In genomic region chr6:1599469-1599868, GRCh38 we compare ENCODE assay signal across 22 cellular contexts. TPM values are rescaled to one million over a fixed set of nuclear protein-coding genes. Genes with fewer than 3 reads are reported as not detected.
A peak's percentile ranks its signal among the peaks of the same experiment; 100 is the strongest.
DNase-seq lines count a peak whose midpoint lies in the region; ATAC-seq, FAIRE-seq and TF ChIP-seq lines count a peak whose summit lies in the region.
"Had no signal": no experiment of that assay in that cellular context is flagged by ENCODE, and none has a peak within 500 bp of the region (broad histone marks: within the 10 kb centered on the region; RNA-seq: fewer than 3 reads in every experiment).

No MANE protein-coding gene starts in this region.

- TF ChIP-seq POLR2A in K562 (conservative IDR thresholded peaks at IDR 0.05), result no peak

- TF ChIP-seq RAD21 in K562 (CRISPR knock-in tag; conservative IDR thresholded peaks at IDR 0.05 in 1 of 2, IDR thresholded peaks at IDR 0.05 in 1 of 2), result peak in 1 of 2 experiments; percentile 13; a peak in 1 of 4 replicates

- H4K20me1 ChIP-seq in K562 (replicated peaks; ENCODE audit: control insufficient read depth, insufficient read depth, low read length), result peaks cover 18% of the 10 kb centered on the region; the same call in 1 of the 2 replicates

- in situ Hi-C loops in K562 (cut with MboI), result loop anchor here (10.0 kb wide), 1 partner anchor 755 kb away; no protein-coding TSS in a partner anchor

- H3K4me3 ChIP-seq in HEK293 (ENCODE audit: low read depth, low read length), result no peak overlapping the region
- no peak overlapping the region for H3K4me3 ChIP-seq in K562
- H3K4me3 ChIP-seq in BE2C (ENCODE audit: low read depth, low read length), result no peak overlapping the region
- H3K4me3 ChIP-seq: BLaER1 treated with 17β-estradiol and CSF1 and Interleukin-3, amounts not matched to agents 10 nM and 100 nM; GM12878; GM23248 had no signal

- no peak for ATAC-seq in K562
- ATAC-seq: GM12878 had no signal

- intact Hi-C loops in K562 (cut with micrococcal nuclease), result loop anchor here (5.0 kb wide), 2 partner anchors 443 to 1143 kb away; no protein-coding TSS in a partner anchor
- intact Hi-C loops in posterior vena cava (cut with DNase I), result loop anchor here in 1 of 2 donors (5.0 kb wide), 2 partner anchors 1038 to 1148 kb away; no protein-coding TSS in a partner anchor

- H3K27me3 ChIP-seq in K562 (ENCODE audit: control insufficient read depth in 2 of 2, insufficient read depth in 2 of 2, low read length in 2 of 2) (peaks cover 58 to 83% of the 10 kb centered on the region in 2 experiments), BE2C (peaks cover 22% of the 10 kb centered on the region)

- H3K9me3 ChIP-seq in HEK293 (ENCODE audit: control insufficient read depth, insufficient read depth, low read depth, low read length) (no peaks in the 10 kb centered on the region), K562 (replicated peaks; ENCODE audit: control insufficient read depth, insufficient read depth, low read depth, low read length) (no peaks in the 10 kb centered on the region), BE2C (no peaks in the 10 kb centered on the region)
- H3K9me3 ChIP-seq: BLaER1 treated with 17β-estradiol and CSF1 and Interleukin-3, amounts not matched to agents 10 nM and 100 nM had no signal

- no peak for DNase-seq in K562 (ENCODE audit: extremely low read depth in 1 of 4, low spot score in 3 of 4)
- peak; percentile 40 for DNase-seq in posterior vena cava (ENCODE audit: low spot score)
- DNase-seq in urothelium cell line (ENCODE audit: low spot score), result no peak
- DNase-seq in activated CD4-positive, CD25-positive, alpha-beta regulatory T cell treated with anti-CD3 and anti-CD28 coated beads, Interleukin-2, amount 50 U/mL, for 72 hours, result no peak
- no peak for DNase-seq in BE2C
- DNase-seq: CD4-positive, alpha-beta T cell; CD8-positive, alpha-beta memory T cell; DMS 273 treated with DMSO at 0.1 percent for 48 hours; DMS79; EL; GDM1; GM23248; HCEC 1CT had no signal

- H3K4me2 ChIP-seq in K562 (ENCODE audit: insufficient read depth, low read length), result no peak overlapping the region
- H3K4me2 ChIP-seq: BLaER1 treated with 17β-estradiol and CSF1 and Interleukin-3, amounts not matched to agents 10 nM and 100 nM had no signal

- BruUV-seq in K562 (replicated peaks; lab: Mats Ljungman, UMichigan), result no TSS peak

- no peaks in the 10 kb centered on the region for H3K79me2 ChIP-seq in K562 (ENCODE audit: control insufficient read depth, insufficient read depth, low read length)

- no peak for TF ChIP-seq EP300 in K562 (IDR thresholded peaks at IDR 0.05; ENCODE audit: low read length)

- FAIRE-seq in K562 (lab: Jason Lieb, UNC) (no peak), urothelium cell line (lab: Jason Lieb, UNC) (no peak)
- FAIRE-seq: A204.1, D721Med, GM12878, GM19239, H1 had no signal

- peak overlapping the region; percentile 90; the same call in 1 of the 2 replicates for H3K27ac ChIP-seq in HEK293 (ENCODE audit: extremely low read depth, low read depth, low read length)
- H3K27ac ChIP-seq in K562 (ENCODE audit: extremely low read depth, low read depth, low read length), result no peak overlapping the region
- H3K27ac ChIP-seq: 22Rv1; BLaER1 treated with 17β-estradiol and CSF1 and Interleukin-3, amounts not matched to agents 10 nM and 100 nM; GM23248 had no signal

- no peaks in the 10 kb centered on the region for H3K36me3 ChIP-seq in HEK293 (ENCODE audit: control insufficient read depth in 2 of 2, insufficient read depth in 1 of 2, low read length in 2 of 2)
- no peaks in the 10 kb centered on the region for H3K36me3 ChIP-seq in K562 (ENCODE audit: control insufficient read depth, insufficient read depth, low read length)
- H3K36me3 ChIP-seq in BE2C, result no peaks in the 10 kb centered on the region
- H3K36me3 ChIP-seq: BLaER1 treated with 17β-estradiol and CSF1 and Interleukin-3, amounts not matched to agents 10 nM and 100 nM had no signal

- no peak for TF ChIP-seq CTCF in HEK293 (tag by site-specific recombination; IDR thresholded peaks at IDR 0.05)
- no peak for TF ChIP-seq CTCF in K562 (IDR thresholded peaks at IDR 0.05 in 2 of 3, conservative IDR thresholded peaks at IDR 0.05 in 1 of 3; ENCODE audit: insufficient read depth in 2 of 3, low read depth in 1 of 3, low read length in 3 of 3)
- no peak for TF ChIP-seq CTCF in BE2C (IDR thresholded peaks at IDR 0.05; ENCODE audit: low read depth, low read length)

- WGBS in K562 (ENCODE audit: insufficient coverage, low coverage, missing lambda C conversion rate), result 1% methylated on average over 10 of the region's 10 CpGs

- H3K9me1 ChIP-seq in K562 (ENCODE audit: control insufficient read depth, insufficient read depth, low read length), result no peaks in the 10 kb centered on the region

- CTCF ChIA-PET in HEK293 (lab: Yijun Ruan, JAX) (interaction anchor here (0.6 to 4.3 kb wide), 5 partner anchors 27 to 1034 kb away, joined by 3 to 38 read pairs (median 3); no protein-coding TSS in a partner anchor), K562 (lab: Yijun Ruan, JAX; ENCODE audit: low intra/inter-chr PET ratio) (interaction anchor here (1.3 kb wide), 1 partner anchor 1035 kb away, joined by 3 read pairs; no protein-coding TSS in a partner anchor)

- no peak overlapping the region for H2AFZ ChIP-seq in K562 (ENCODE audit: low read depth, low read length)
- H2AFZ ChIP-seq: GM23248 had no signal

- H3K4me1 ChIP-seq in HEK293 (ENCODE audit: control insufficient read depth, insufficient read depth, low read length), result peaks cover 38% of the 10 kb centered on the region
- peaks cover 0 to 15% of the 10 kb centered on the region in 2 experiments; a peak in 1 of 5 replicates for H3K4me1 ChIP-seq in K562 (replicated peaks in 1 of 2; ENCODE audit: control insufficient read depth in 2 of 2, insufficient read depth in 2 of 2, low read length in 2 of 2)
- H3K4me1 ChIP-seq in BE2C, result peaks cover 16% of the 10 kb centered on the region

- no peak overlapping the region for H3K9ac ChIP-seq in K562 (ENCODE audit: insufficient read depth in 1 of 2, low read depth in 2 of 2, low read length in 2 of 2)
- H3K9ac ChIP-seq: GM23248 had no signal

- POLR2A ChIA-PET in HEK293 (lab: Yijun Ruan, JAX), result no interaction called here
- POLR2A ChIA-PET in K562 (lab: Yijun Ruan, JAX), result interaction anchor here (0.7 kb wide), 1 partner anchor 13 kb away, joined by 3 read pairs; no protein-coding TSS in a partner anchor

TF ChIP-seq in HEK293, 187 proteins besides CTCF, POLR2A, EP300 and RAD21 (continues in another document):
- TF ChIP-seq ZNF223 (tag by site-specific recombination; IDR thresholded peaks at IDR 0.05) (no peak), ZNF174 (tag by site-specific recombination; IDR thresholded peaks at IDR 0.05) (no peak), HOXD13 (CRISPR knock-in tag; IDR thresholded peaks at IDR 0.05; ENCODE audit: borderline replicate concordance) (no peak), ZNF433 (tag by site-specific recombination; IDR thresholded peaks at IDR 0.05; ENCODE audit: low read depth) (no peak)

TF ChIP-seq in K562, 482 proteins besides CTCF, POLR2A, EP300 and RAD21:
- TF ChIP-seq ZNF165 (CRISPR knock-in tag; IDR thresholded peaks at IDR 0.05; ENCODE audit: borderline replicate concordance) (no peak), GTF2E2 (tag; IDR thresholded peaks at IDR 0.05) (0 out of 2 replicates have a peak, but pooled peaks have one; percentile 17), EZH2 (IDR thresholded peaks at IDR 0.05; ENCODE audit: borderline replicate concordance, low read depth, low read length) (peak; percentile 61; the same call in 1 of the 2 replicates)

RNA-seq across cellular contexts. Expression of gene FOXC1, which starts 10.2 kb away (rescaled TPM):
- total RNA-seq in K562 (2011; cell fraction: chromatin; rRNA removed; ENCODE audit: low replicate concordance), result not detected in 2 replicates
- total RNA-seq in K562 (2011; cell fraction: nucleolus; rRNA removed), result not detected in 2 replicates
- total RNA-seq in K562 (2011; cell fraction: nucleoplasm; rRNA removed), result not detected in 2 replicates
- total RNA-seq in K562 (2014; rRNA removed) (not detected in 2 replicates), K562 (2014; rRNA removed; fragmentation: Illumina TruSeq; extraction: Trizol) (not detected in 2 replicates), K562 (2015; rRNA removed; fragmentation: Illumina TruSeq; extraction: Trizol) (not detected in 2 replicates), K562 (2021) (0.07 TPM in 1 of 2 replicates, not detected in the other), posterior vena cava (10 to 100 TPM; 27.6 to 33.5 TPM)
- polyA plus RNA-seq in K562 (2011; rRNA removed) (not detected in 2 replicates), K562 (2014; fragmentation: Illumina TruSeq; extraction: Trizol) (not detected in 2 replicates), K562 (2014; fragmentation: Nextera tagmentation; extraction: Ambion mirVana) (not detected), K562 (2014; rRNA removed) (not detected in 2 replicates)
- not detected in 2 replicates for polyA plus RNA-seq in K562 (2011; cell fraction: cytosol; rRNA removed)
- not detected in 2 replicates for polyA plus RNA-seq in K562 (2011; cell fraction: nucleus; rRNA removed)
- not detected in 2 replicates for polyA plus RNA-seq in K562 (2012)
- not detected in 2 replicates for polyA minus RNA-seq in K562 (2011; rRNA and poly(A)+ RNA removed)
- polyA minus RNA-seq in K562 (2011; cell fraction: cytosol; rRNA and poly(A)+ RNA removed), result 0.19 and 0.46 TPM in 2 replicates
- under 0.01 TPM in 1 of 2 replicates, not detected in the other for polyA minus RNA-seq in K562 (2011; cell fraction: nucleus; rRNA and poly(A)+ RNA removed)
- polyA plus RNA-seq in BE2C (2012; ENCODE audit: insufficient read depth, insufficient read length, low read depth), result 5.9 TPM
- total RNA-seq: CD4-positive, alpha-beta T cell; CD8-positive, alpha-beta memory T cell had no signal
- polyA plus RNA-seq: CD14-positive monocyte; CD8-positive, alpha-beta memory T cell; H1 had no signal

Comparison
In these comparisons a context has a peak if more than half of its experiments do, and no peak if none do; other contexts are left out.
1. RNA of gene FOXC1, which starts 10.2 kb away (total RNA-seq): 27.6 to 33.5 TPM in posterior vena cava; 0.07 TPM in K562; every median in the first group is over 10 times any median in the second.
2. Of the 44 proteins assayed by ChIP-seq in both K562 and HEK293: peak only in K562: none; only in HEK293: PRDM10; in both: none; in neither: 43.